In the genomic region with DNA sequence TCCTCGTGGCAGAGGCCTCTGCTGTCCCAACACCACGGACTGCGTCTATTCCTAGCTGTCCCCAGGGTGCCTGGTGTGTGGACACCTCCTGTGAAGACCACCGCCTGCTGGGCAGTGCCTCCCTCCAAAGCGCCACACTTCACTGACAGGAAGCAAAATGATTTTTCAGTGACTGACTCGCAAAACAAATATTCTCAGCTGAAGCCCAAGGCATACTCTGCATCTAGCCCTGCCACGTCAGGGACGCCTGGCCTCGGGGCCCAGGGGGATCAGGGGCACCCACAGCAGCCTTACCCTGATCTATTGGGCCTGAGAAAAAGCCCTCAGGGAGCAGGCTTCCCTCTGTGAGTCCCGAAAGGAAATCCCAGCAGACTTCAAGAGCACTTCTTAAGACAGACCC, we compare ENCODE assay signal across 8 cellular contexts. TPM values are rescaled to one million over a fixed set of nuclear protein-coding genes. Genes with fewer than 3 reads are reported as not detected.
DNase-seq lines count a peak whose midpoint lies in the region; ATAC-seq and TF ChIP-seq lines count a peak whose summit lies in the region.

No MANE protein-coding gene starts in this region.

- H3K36me3 ChIP-seq in mucosa of rectum (ENCODE audit: control insufficient read depth in 2 of 2, insufficient read depth in 2 of 2, low read length in 2 of 2) (peaks cover 23 to 38% of the 10 kb centered on the region in 2 donors), adrenal gland (replicated peaks in 1 of 2) (peaks cover 0 to 37% of the 10 kb centered on the region in 2 donors)

- no peak for DNase-seq in AG04449 (ENCODE audit: low read depth, low spot score)
- DNase-seq in HL-60 (ENCODE audit: low read depth in 1 of 2, low spot score in 1 of 2) = no peak
- DNase-seq in astrocyte of the spinal cord (ENCODE audit: low read depth, low spot score) = peak; percentile 30
- no peak for DNase-seq in adrenal gland

- H3K27me3 ChIP-seq in HL-60 (ENCODE audit: insufficient read depth, poor library complexity, severe bottlenecking) (no peaks in the 10 kb centered on the region), mucosa of rectum (ENCODE audit: control insufficient read depth in 2 of 2, insufficient read depth in 2 of 2, low read length in 2 of 2) (no peaks in the 10 kb centered on the region), adrenal gland (no peaks in the 10 kb centered on the region)

- POLR2A ChIA-PET in AG04449 (lab: Yijun Ruan, JAX) = interaction anchor here (0.6 to 0.7 kb wide), 2 partner anchors 8 to 13 kb away, joined by 3 read pairs; no protein-coding TSS in a partner anchor

- peak overlapping the region in 1 of 2 donors; percentile 83 for H3K9ac ChIP-seq in mucosa of rectum (ENCODE audit: low read depth in 1 of 2, low read length in 2 of 2)

- TF ChIP-seq CTCF in AG04449 (IDR thresholded peaks at IDR 0.05; ENCODE audit: insufficient read depth, low read length, missing control alignments) = no peak
- TF ChIP-seq CTCF in HL-60 (IDR thresholded peaks at IDR 0.05; ENCODE audit: insufficient read depth, low read length) = no peak
- TF ChIP-seq CTCF in astrocyte of the spinal cord (IDR thresholded peaks at IDR 0.05; ENCODE audit: low read depth, low read length) = no peak
- no peak for TF ChIP-seq CTCF in adrenal gland (IDR thresholded peaks at IDR 0.05)

- H3K4me1 ChIP-seq in mucosa of rectum (ENCODE audit: control insufficient read depth in 2 of 2, insufficient read depth in 2 of 2, low read length in 2 of 2) (peaks cover 21 to 23% of the 10 kb centered on the region in 2 donors), adrenal gland (replicated peaks in 1 of 2) (peaks cover 24 to 41% of the 10 kb centered on the region in 2 donors)

- in situ Hi-C loops in astrocyte of the spinal cord (cut with HindIII; ENCODE audit: low sequenced_read_pairs) = no loop called here

- WGBS in adrenal gland, 4 donors = 64 to 76% (median 67%) methylated on average over 7 to 10 of the region's 10 CpGs

- intact Hi-C loops in adrenal gland (cut with DNase I) = no loop called here

- H3K9me3 ChIP-seq in mucosa of rectum (ENCODE audit: control insufficient read depth in 2 of 2, low read length in 2 of 2) (no peaks in the 10 kb centered on the region), adrenal gland (replicated peaks in 1 of 3) (no peaks in the 10 kb centered on the region)

- no peak for ATAC-seq in GM21825 (IDR thresholded peaks at IDR 0.05; ENCODE audit: unreplicated experiment)
- no peak for ATAC-seq in HG02870 (IDR thresholded peaks at IDR 0.05; ENCODE audit: unreplicated experiment)
- ATAC-seq in GM19324 (IDR thresholded peaks at IDR 0.05; ENCODE audit: low FRiP score, unreplicated experiment) = no peak

- no peak for TF ChIP-seq POLR2A in adrenal gland (IDR thresholded peaks at IDR 0.05)

- peak overlapping the region; percentile 72 for H3K4me3 ChIP-seq in AG04449 (ENCODE audit: low read depth, low read length)
- H3K4me3 ChIP-seq in HL-60 (replicated peaks; ENCODE audit: insufficient read depth, low read length) = peak overlapping the region; percentile 79
- H3K4me3 ChIP-seq in astrocyte of the spinal cord (ENCODE audit: low read depth, low read length) = peak overlapping the region; percentile 72
- peak overlapping the region; percentile 79 to 80 for H3K4me3 ChIP-seq in mucosa of rectum (ENCODE audit: low read length in 2 of 2)
- peak overlapping the region in 1 of 4 donors; percentile 77 for H3K4me3 ChIP-seq in adrenal gland

- H3K27ac ChIP-seq in HL-60 (replicated peaks) = peak overlapping the region; percentile 80; the same call in 1 of the 2 replicates
- no peak overlapping the region for H3K27ac ChIP-seq in mucosa of rectum (ENCODE audit: low read depth in 2 of 2, low read length in 2 of 2)
- no peak overlapping the region for H3K27ac ChIP-seq in adrenal gland

- CTCF ChIA-PET in AG04449 (lab: Yijun Ruan, JAX) = interaction anchor here (1.2 kb wide), 1 partner anchor 16 kb away, joined by 4 read pairs; no protein-coding TSS in a partner anchor

RNA-seq across cellular contexts. Expression of gene BRD1, which starts 2.2 kb away (rescaled TPM):
- total RNA-seq in adrenal gland = 10 to 100 TPM; 17.8 to 62.4 (median 28.6) TPM
- polyA plus RNA-seq in adrenal gland = 10 to 100 TPM in 2 of 3 donors, 1 to 10 TPM in 1; 9.4 to 29.8 (median 26.9) TPM

RNA-seq across cellular contexts. Expression of gene ZBED4, which starts 28.2 kb away (rescaled TPM):
- 1 to 10 TPM; 4.1 to 8.6 (median 6.8) TPM for total RNA-seq in adrenal gland
- 1 to 10 TPM; 2.1 to 5.1 (median 3.0) TPM for polyA plus RNA-seq in adrenal gland
